Comparison of ENCODE assay signal across 16 cellular contexts in genomic region chr2:111250448-111251030, GRCh38.
"Had no signal": no experiment of that assay in that cellular context is flagged by ENCODE, and none has a peak within 500 bp of the region (broad histone marks: within the 10 kb centered on the region; RNA-seq: fewer than 3 reads in every experiment).

No MANE protein-coding gene starts in this region.

- H3K4me1 Mint-ChIP-seq: activated CD4-positive, alpha-beta T cell treated with anti-CD3 and anti-CD28 coated beads, Interleukin-2, amount 10 ng/mL, durations not matched to agents 7 days and 5 days; neural progenitor cell; T-helper 17 cell had no signal

- H3K9me3 ChIP-seq: body of pancreas, gastroesophageal sphincter, testis had no signal

- H3K4me3 Mint-ChIP-seq: activated CD4-positive, alpha-beta T cell treated with anti-CD3 and anti-CD28 coated beads, Interleukin-2, amount 10 ng/mL, durations not matched to agents 7 days and 5 days; activated naive CD4-positive, alpha-beta T cell treated with anti-CD3 and anti-CD28 coated beads for 36 hours; neural progenitor cell; stimulated activated naive CD8-positive, alpha-beta T cell treated with anti-CD3 and anti-CD28 coated beads, Interleukin-15, amount 100 ng/mL, for 72 hours; T-helper 17 cell had no signal

- H3K4me3 ChIP-seq: body of pancreas, dorsolateral prefrontal cortex, gastroesophageal sphincter, neural progenitor cell, skin epidermis, testis had no signal

- DNase-seq: activated CD4-positive, alpha-beta T cell treated with anti-CD3 and anti-CD28 coated beads, Interleukin-2, amount 10 ng/mL, durations not matched to agents 7 days and 5 days; activated CD4-positive, CD25-positive, alpha-beta regulatory T cell; activated CD8-positive, alpha-beta memory T cell treated with anti-CD3 and anti-CD28 coated beads for 24 hours; activated naive CD4-positive, alpha-beta T cell treated with anti-CD3 and anti-CD28 coated beads for 36 hours; body of pancreas; cerebellar nuclear complex; dorsolateral prefrontal cortex; left ventricle myocardium superior; retina; stimulated activated CD4-positive, alpha-beta T cell treated with anti-CD3 and anti-CD28 coated beads, Interleukin-4, amount 100 ng/mL, for 4 hours; stimulated activated naive CD8-positive, alpha-beta T cell treated with anti-CD3 and anti-CD28 coated beads, Interleukin-15, amount 100 ng/mL, for 72 hours; T-helper 17 cell; testis had no signal

- H3K27me3 Mint-ChIP-seq: activated CD4-positive, alpha-beta T cell treated with anti-CD3 and anti-CD28 coated beads, Interleukin-2, amount 10 ng/mL, durations not matched to agents 7 days and 5 days; stimulated activated naive CD8-positive, alpha-beta T cell treated with anti-CD3 and anti-CD28 coated beads, Interleukin-15, amount 100 ng/mL, for 72 hours; T-helper 17 cell had no signal

- H3K4me1 ChIP-seq: body of pancreas, gastroesophageal sphincter, neural progenitor cell, testis had no signal

- H3K36me3 ChIP-seq: gastroesophageal sphincter, neural progenitor cell had no signal

- H3K27ac ChIP-seq: body of pancreas, dorsolateral prefrontal cortex, gastroesophageal sphincter, neural progenitor cell, skin epidermis, testis had no signal

- H2AFZ ChIP-seq: neural progenitor cell had no signal

- H3K27me3 ChIP-seq: body of pancreas, dorsolateral prefrontal cortex, gastroesophageal sphincter, neural progenitor cell, testis had no signal

- ATAC-seq: body of pancreas; gastroesophageal sphincter; left ventricle myocardium superior; stimulated activated naive CD8-positive, alpha-beta T cell treated with anti-CD3 and anti-CD28 coated beads, Interleukin-15, amount 100 ng/mL, for 72 hours; T-helper 17 cell had no signal

- H3K4me2 ChIP-seq: neural progenitor cell had no signal

- H3K27ac Mint-ChIP-seq: activated CD4-positive, alpha-beta T cell treated with anti-CD3 and anti-CD28 coated beads, Interleukin-2, amount 10 ng/mL, durations not matched to agents 7 days and 5 days; activated naive CD4-positive, alpha-beta T cell treated with anti-CD3 and anti-CD28 coated beads for 36 hours; neural progenitor cell; T-helper 17 cell had no signal

- H3K9ac ChIP-seq: neural progenitor cell had no signal
